ENCODE assay signal across 24 cellular contexts in genomic region chr12:49442915-49443314, GRCh38.
"Had no signal": no experiment of that assay in that cellular context is flagged by ENCODE, and none has a peak within 500 bp of the region (broad histone marks: within the 10 kb centered on the region; RNA-seq: fewer than 3 reads in every experiment).

No MANE protein-coding gene starts in this region.

- DNase-seq: Karpas-422, KG1, MV-4-11, NCI-H1048, NCI-H1105, NCI-H1417, NCI-H1436 treated with DMSO at 0.1 percent for 48 hours, NCI-H1694, NCI-H187 treated with DMSO at 0.1 percent for 48 hours, NCI-H2029 treated with DMSO at 0.1 percent for 48 hours, NCI-H226, NCI-H446, NCI-H510A, NCI-H524 treated with DMSO at 0.1 percent for 48 hours, NCI-H69, NCI-H774, PC-3, SHP77, T-helper 1 cell had no signal

- ATAC-seq: Panc1, PC-3, SK-N-SH treated with all-trans-retinoic acid at 6 μM for 48 hours had no signal

- FAIRE-seq: HTR-8/SVneo had no signal

- H3K27ac ChIP-seq: HL-60, RWPE1 had no signal
